In genomic region chr15:84715442-84716035, GRCh38 we compare ENCODE assay signal across 7 cellular contexts. TPM values are rescaled to one million over a fixed set of nuclear protein-coding genes. Genes with fewer than 3 reads are reported as not detected.
DNase-seq lines count a peak whose midpoint lies in the region; ATAC-seq and TF ChIP-seq lines count a peak whose summit lies in the region.

No MANE protein-coding gene starts in this region.

- no peaks in the 10 kb centered on the region for H3K36me3 ChIP-seq in effector memory CD4-positive, alpha-beta T cell (ENCODE audit: control insufficient read depth, insufficient read depth, low read length)

- peak overlapping the region; percentile 87 to 94 for H3K4me3 Mint-ChIP-seq in stimulated activated naive CD8-positive, alpha-beta T cell treated with anti-CD3 and anti-CD28 coated beads, Interleukin-15, amount 100 ng/mL, for 72 hours

- peak overlapping the region; percentile 91 for H3K27ac ChIP-seq in VCaP
- H3K27ac ChIP-seq in effector memory CD4-positive, alpha-beta T cell (ENCODE audit: insufficient read depth, low read length, poor library complexity, severe bottlenecking), result peak overlapping the region; percentile 86

- TF ChIP-seq CTCF in VCaP (conservative IDR thresholded peaks at IDR 0.05), result no peak

- H3K9me3 ChIP-seq in effector memory CD4-positive, alpha-beta T cell (ENCODE audit: control insufficient read depth, low read length), result no peaks in the 10 kb centered on the region
- no peaks in the 10 kb centered on the region for H3K9me3 ChIP-seq in mononuclear cell (ENCODE audit: low read depth, low read length)

- H3K4me3 ChIP-seq in effector memory CD4-positive, alpha-beta T cell (ENCODE audit: insufficient read depth, low read depth, low read length, poor library complexity, severe bottlenecking), result peak overlapping the region; percentile 94
- peak overlapping the region; percentile 95 for H3K4me3 ChIP-seq in mononuclear cell (ENCODE audit: low read length)

- peak in 1 of 3 donors; percentile 7 for DNase-seq in effector memory CD4-positive, alpha-beta T cell
- DNase-seq in stimulated activated naive CD8-positive, alpha-beta T cell treated with anti-CD3 and anti-CD28 coated beads, Interleukin-15, amount 100 ng/mL, for 72 hours, result peak; percentile 27 to 49

- H3K9me3 Mint-ChIP-seq in stimulated activated naive CD8-positive, alpha-beta T cell treated with anti-CD3 and anti-CD28 coated beads, Interleukin-15, amount 100 ng/mL, for 72 hours, result no peaks in the 10 kb centered on the region

- H3K27ac Mint-ChIP-seq in stimulated activated naive CD8-positive, alpha-beta T cell treated with anti-CD3 and anti-CD28 coated beads, Interleukin-15, amount 100 ng/mL, for 72 hours, result peak overlapping the region; percentile 99

- H3K4me1 ChIP-seq in effector memory CD4-positive, alpha-beta T cell (ENCODE audit: control insufficient read depth, insufficient read depth, low read length, poor library complexity, severe bottlenecking), result peaks cover 6% of the 10 kb centered on the region
- H3K4me1 ChIP-seq in mononuclear cell (ENCODE audit: insufficient read depth, low read length), result peaks cover 54% of the 10 kb centered on the region

- H3K4me1 Mint-ChIP-seq in stimulated activated naive CD8-positive, alpha-beta T cell treated with anti-CD3 and anti-CD28 coated beads, Interleukin-15, amount 100 ng/mL, for 72 hours, result peaks cover 48% of the 10 kb centered on the region

- no peaks in the 10 kb centered on the region for H3K27me3 ChIP-seq in effector memory CD4-positive, alpha-beta T cell (replicated peaks; ENCODE audit: control insufficient read depth, insufficient read depth, low read length, poor library complexity, severe bottlenecking)
- H3K27me3 ChIP-seq in mononuclear cell (ENCODE audit: insufficient read depth, low read length), result no peaks in the 10 kb centered on the region

- no peaks in the 10 kb centered on the region for H3K27me3 Mint-ChIP-seq in stimulated activated naive CD8-positive, alpha-beta T cell treated with anti-CD3 and anti-CD28 coated beads, Interleukin-15, amount 100 ng/mL, for 72 hours

- peak; percentile 10 for ATAC-seq in GM18517 (IDR thresholded peaks at IDR 0.05; ENCODE audit: unreplicated experiment)
- peak; percentile 2 for ATAC-seq in HG03139 (IDR thresholded peaks at IDR 0.05; ENCODE audit: unreplicated experiment)
- ATAC-seq in stimulated activated naive CD8-positive, alpha-beta T cell treated with anti-CD3 and anti-CD28 coated beads, Interleukin-15, amount 100 ng/mL, for 72 hours, result peak; percentile 31
- ATAC-seq in HG02610 (IDR thresholded peaks at IDR 0.05; ENCODE audit: unreplicated experiment), result no peak

RNA-seq across cellular contexts. Expression of gene SEC11A, which starts 0.4 kb away (rescaled TPM):
- 117 TPM for total RNA-seq in mononuclear cell

RNA-seq across cellular contexts. Expression of gene ZNF592, which starts 32.9 kb away (rescaled TPM):
- total RNA-seq in mononuclear cell, result 20.1 TPM

RNA-seq across cellular contexts. Expression of gene NMB, which starts 57.5 kb away (rescaled TPM):
- total RNA-seq in mononuclear cell, result 1.5 TPM
